8 cellular contexts compared by ENCODE assay signal in genomic region chr10:96374985-96375830, GRCh38. TPM values are rescaled to one million over a fixed set of nuclear protein-coding genes. Genes with fewer than 3 reads are reported as not detected.
DNase-seq lines count a peak whose midpoint lies in the region; ATAC-seq, FAIRE-seq and TF ChIP-seq lines count a peak whose summit lies in the region.

No MANE protein-coding gene starts in this region.

- DNase-seq in DMS 273 (lab: John Stamatoyannopoulos, UW; ENCODE audit: unreplicated experiment) (peak; percentile 95), RCC 7860 (ENCODE audit: low spot score) (peak; percentile 77), fibroblast of pulmonary artery (ENCODE audit: low read depth) (peak; percentile 87)
- DNase-seq in Jurkat, Clone E6-1 (ENCODE audit: low read depth, low spot score) = peak; percentile 75
- DNase-seq in activated T-helper 1 cell treated with anti-CD3 and anti-CD28 coated beads, Interleukin-2, amount 50 U/mL, for 16 hours (ENCODE audit: low read depth in 1 of 2, low spot score in 1 of 2) = peak; percentile 34 to 40
- peak; percentile 54 for DNase-seq in stimulated activated naive CD4-positive, alpha-beta T cell treated with Interleukin-2 at 50 U/mL for 16 hours (lab: John Stamatoyannopoulos, UW)

- peak; percentile 78 for FAIRE-seq in RCC 7860 (lab: Jason Lieb, UNC)

- peak; percentile 59 for ATAC-seq in GM21526 (IDR thresholded peaks at IDR 0.05; ENCODE audit: low FRiP score, unreplicated experiment)

- H3K4me3 Mint-ChIP-seq in nephron = peak overlapping the region; percentile 79 to 82 (median 81)

- H3K4me3 ChIP-seq in Jurkat, Clone E6-1 (ENCODE audit: low read length) = peak overlapping the region; percentile 52
- peak overlapping the region; percentile 51 for H3K4me3 ChIP-seq in fibroblast of pulmonary artery (replicated peaks; ENCODE audit: low read depth, low read length)

- H3K27ac Mint-ChIP-seq in nephron = no peak overlapping the region

- no peaks in the 10 kb centered on the region for H3K9me3 Mint-ChIP-seq in nephron

- TF ChIP-seq CTCF in fibroblast of pulmonary artery (IDR thresholded peaks at IDR 0.05; ENCODE audit: low read length, missing control alignments) = peak; percentile 98
- peak; percentile 97 to 99 (median 99) for TF ChIP-seq CTCF in nephron (IDR thresholded peaks at IDR 0.05; ENCODE audit: unreplicated experiment in 3 of 3)

- H3K36me3 Mint-ChIP-seq in nephron (ENCODE audit: low read depth) = no peaks in the 10 kb centered on the region

- H3K4me1 Mint-ChIP-seq in nephron = peaks cover 9% of the 10 kb centered on the region

- peaks cover 37% of the 10 kb centered on the region for H3K27me3 Mint-ChIP-seq in nephron (ENCODE audit: low read depth)

RNA-seq across cellular contexts. Expression of gene OPALIN, which starts 16.4 kb away (rescaled TPM):
- not detected for polyA plus RNA-seq in Jurkat, Clone E6-1 (2012; ENCODE audit: insufficient read depth, insufficient read length)

Comparison
In these comparisons a context has a peak if more than half of its experiments do, and no peak if none do; other contexts are left out.
1. Peak in every context shown above with its lines: DNase-seq, ATAC-seq and H3K4me3 ChIP-seq.
2. DNase-seq: peak in every context shown above with its lines; median percentile 95 in DMS 273; 87 in fibroblast of pulmonary artery; 77 in RCC 7860; 75 in Jurkat, Clone E6-1; 54 in stimulated activated naive CD4-positive, alpha-beta T cell treated with Interleukin-2 at 50 U/mL for 16 hours; 37 in activated T-helper 1 cell treated with anti-CD3 and anti-CD28 coated beads, Interleukin-2, amount 50 U/mL, for 16 hours.